1 cellular context compared by ENCODE assay signal in the genomic region with DNA sequence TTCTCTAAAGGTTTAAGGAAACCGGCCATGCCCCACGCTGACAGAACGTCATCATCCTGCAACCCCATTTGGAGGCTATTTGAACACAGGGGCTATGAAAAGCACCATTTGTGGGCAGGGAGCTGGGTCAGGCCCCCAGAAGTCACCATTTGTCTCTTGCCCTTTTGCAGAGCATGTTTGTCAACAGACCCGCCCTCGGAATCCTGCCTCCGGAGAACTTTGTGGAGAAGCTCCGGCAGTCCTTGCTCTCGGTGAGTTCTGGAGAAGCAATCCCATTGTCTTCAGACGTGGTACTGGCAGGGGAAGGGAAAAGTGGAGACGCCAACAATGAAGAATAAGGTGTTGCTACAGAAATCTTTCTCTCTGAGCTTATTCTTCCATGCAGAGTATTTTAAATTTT.
TF ChIP-seq lines count a peak whose summit lies in the region.

No MANE protein-coding gene starts in this region.

TF ChIP-seq in GM23338, 12 proteins besides CTCF, POLR2A, EP300 and RAD21 (continued from another document):
- TF ChIP-seq, protein P1, sequence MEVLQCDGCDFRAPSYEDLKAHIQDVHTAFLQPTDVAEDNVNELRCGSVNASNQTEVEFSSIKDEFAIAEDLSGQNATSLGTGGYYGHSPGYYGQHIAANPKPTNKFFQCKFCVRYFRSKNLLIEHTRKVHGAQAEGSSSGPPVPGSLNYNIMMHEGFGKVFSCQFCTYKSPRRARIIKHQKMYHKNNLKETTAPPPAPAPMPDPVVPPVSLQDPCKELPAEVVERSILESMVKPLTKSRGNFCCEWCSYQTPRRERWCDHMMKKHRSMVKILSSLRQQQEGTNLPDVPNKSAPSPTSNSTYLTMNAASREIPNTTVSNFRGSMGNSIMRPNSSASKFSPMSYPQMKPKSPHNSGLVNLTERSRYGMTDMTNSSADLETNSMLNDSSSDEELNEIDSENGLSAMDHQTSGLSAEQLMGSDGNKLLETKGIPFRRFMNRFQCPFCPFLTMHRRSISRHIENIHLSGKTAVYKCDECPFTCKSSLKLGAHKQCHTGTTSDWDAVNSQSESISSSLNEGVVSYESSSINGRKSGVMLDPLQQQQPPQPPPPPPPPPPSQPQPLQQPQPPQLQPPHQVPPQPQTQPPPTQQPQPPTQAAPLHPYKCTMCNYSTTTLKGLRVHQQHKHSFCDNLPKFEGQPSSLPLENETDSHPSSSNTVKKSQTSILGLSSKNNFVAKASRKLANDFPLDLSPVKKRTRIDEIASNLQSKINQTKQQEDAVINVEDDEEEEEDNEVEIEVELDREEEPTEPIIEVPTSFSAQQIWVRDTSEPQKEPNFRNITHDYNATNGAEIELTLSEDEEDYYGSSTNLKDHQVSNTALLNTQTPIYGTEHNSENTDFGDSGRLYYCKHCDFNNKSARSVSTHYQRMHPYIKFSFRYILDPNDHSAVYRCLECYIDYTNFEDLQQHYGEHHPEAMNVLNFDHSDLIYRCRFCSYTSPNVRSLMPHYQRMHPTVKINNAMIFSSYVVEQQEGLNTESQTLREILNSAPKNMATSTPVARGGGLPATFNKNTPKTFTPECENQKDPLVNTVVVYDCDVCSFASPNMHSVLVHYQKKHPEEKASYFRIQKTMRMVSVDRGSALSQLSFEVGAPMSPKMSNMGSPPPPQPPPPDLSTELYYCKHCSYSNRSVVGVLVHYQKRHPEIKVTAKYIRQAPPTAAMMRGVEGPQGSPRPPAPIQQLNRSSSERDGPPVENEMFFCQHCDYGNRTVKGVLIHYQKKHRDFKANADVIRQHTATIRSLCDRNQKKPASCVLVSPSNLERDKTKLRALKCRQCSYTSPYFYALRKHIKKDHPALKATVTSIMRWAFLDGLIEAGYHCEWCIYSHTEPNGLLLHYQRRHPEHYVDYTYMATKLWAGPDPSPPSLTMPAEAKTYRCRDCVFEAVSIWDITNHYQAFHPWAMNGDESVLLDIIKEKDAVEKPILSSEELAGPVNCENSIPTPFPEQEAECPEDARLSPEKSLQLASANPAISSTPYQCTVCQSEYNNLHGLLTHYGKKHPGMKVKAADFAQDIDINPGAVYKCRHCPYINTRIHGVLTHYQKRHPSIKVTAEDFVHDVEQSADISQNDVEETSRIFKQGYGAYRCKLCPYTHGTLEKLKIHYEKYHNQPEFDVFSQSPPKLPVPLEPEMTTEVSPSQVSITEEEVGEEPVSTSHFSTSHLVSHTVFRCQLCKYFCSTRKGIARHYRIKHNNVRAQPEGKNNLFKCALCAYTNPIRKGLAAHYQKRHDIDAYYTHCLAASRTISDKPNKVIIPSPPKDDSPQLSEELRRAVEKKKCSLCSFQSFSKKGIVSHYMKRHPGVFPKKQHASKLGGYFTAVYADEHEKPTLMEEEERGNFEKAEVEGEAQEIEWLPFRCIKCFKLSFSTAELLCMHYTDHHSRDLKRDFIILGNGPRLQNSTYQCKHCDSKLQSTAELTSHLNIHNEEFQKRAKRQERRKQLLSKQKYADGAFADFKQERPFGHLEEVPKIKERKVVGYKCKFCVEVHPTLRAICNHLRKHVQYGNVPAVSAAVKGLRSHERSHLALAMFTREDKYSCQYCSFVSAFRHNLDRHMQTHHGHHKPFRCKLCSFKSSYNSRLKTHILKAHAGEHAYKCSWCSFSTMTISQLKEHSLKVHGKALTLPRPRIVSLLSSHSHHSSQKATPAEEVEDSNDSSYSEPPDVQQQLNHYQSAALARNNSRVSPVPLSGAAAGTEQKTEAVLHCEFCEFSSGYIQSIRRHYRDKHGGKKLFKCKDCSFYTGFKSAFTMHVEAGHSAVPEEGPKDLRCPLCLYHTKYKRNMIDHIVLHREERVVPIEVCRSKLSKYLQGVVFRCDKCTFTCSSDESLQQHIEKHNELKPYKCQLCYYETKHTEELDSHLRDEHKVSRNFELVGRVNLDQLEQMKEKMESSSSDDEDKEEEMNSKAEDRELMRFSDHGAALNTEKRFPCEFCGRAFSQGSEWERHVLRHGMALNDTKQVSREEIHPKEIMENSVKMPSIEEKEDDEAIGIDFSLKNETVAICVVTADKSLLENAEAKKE (CRISPR knock-in tag; IDR thresholded peaks at IDR 0.05): no peak
- TF ChIP-seq, protein P2, sequence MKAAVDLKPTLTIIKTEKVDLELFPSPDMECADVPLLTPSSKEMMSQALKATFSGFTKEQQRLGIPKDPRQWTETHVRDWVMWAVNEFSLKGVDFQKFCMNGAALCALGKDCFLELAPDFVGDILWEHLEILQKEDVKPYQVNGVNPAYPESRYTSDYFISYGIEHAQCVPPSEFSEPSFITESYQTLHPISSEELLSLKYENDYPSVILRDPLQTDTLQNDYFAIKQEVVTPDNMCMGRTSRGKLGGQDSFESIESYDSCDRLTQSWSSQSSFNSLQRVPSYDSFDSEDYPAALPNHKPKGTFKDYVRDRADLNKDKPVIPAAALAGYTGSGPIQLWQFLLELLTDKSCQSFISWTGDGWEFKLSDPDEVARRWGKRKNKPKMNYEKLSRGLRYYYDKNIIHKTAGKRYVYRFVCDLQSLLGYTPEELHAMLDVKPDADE (IDR thresholded peaks at IDR 0.05): no peak
- TF ChIP-seq, protein P3, sequence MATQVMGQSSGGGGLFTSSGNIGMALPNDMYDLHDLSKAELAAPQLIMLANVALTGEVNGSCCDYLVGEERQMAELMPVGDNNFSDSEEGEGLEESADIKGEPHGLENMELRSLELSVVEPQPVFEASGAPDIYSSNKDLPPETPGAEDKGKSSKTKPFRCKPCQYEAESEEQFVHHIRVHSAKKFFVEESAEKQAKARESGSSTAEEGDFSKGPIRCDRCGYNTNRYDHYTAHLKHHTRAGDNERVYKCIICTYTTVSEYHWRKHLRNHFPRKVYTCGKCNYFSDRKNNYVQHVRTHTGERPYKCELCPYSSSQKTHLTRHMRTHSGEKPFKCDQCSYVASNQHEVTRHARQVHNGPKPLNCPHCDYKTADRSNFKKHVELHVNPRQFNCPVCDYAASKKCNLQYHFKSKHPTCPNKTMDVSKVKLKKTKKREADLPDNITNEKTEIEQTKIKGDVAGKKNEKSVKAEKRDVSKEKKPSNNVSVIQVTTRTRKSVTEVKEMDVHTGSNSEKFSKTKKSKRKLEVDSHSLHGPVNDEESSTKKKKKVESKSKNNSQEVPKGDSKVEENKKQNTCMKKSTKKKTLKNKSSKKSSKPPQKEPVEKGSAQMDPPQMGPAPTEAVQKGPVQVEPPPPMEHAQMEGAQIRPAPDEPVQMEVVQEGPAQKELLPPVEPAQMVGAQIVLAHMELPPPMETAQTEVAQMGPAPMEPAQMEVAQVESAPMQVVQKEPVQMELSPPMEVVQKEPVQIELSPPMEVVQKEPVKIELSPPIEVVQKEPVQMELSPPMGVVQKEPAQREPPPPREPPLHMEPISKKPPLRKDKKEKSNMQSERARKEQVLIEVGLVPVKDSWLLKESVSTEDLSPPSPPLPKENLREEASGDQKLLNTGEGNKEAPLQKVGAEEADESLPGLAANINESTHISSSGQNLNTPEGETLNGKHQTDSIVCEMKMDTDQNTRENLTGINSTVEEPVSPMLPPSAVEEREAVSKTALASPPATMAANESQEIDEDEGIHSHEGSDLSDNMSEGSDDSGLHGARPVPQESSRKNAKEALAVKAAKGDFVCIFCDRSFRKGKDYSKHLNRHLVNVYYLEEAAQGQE (IDR thresholded peaks at IDR 0.05; ENCODE audit: unreplicated experiment): no peak
- TF ChIP-seq STAT1 (IDR thresholded peaks at IDR 0.05; ENCODE audit: unreplicated experiment) (no peak), EZH2phosphoT487 (IDR thresholded peaks at IDR 0.05; ENCODE audit: unreplicated experiment) (no peak)
